ENCODE assay signal across 20 cellular contexts in the genomic region with DNA sequence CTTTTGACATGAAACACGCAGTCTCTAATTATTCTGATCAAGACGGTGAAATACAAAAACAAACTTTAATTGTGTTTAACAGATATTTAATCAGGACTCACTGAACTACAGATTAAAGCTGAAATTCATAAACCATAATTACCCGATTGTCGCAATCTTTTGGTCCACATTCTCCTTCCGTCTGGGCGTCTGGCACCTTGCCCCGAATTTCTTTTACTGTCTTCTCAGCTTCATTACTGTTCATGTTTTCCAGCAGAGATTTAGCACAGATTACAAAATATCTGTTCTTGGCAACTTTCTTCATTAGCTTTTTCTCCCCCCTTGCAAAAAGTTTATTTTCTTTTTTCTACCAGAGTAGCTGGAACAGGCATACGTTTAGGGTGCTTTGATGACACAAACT.
A peak's percentile ranks its signal among the peaks of the same experiment; 100 is the strongest.
DNase-seq lines count a peak whose midpoint lies in the region; ATAC-seq and TF ChIP-seq lines count a peak whose summit lies in the region.
"Had no signal": no experiment of that assay in that cellular context is flagged by ENCODE, and none has a peak within 500 bp of the region (broad histone marks: within the 10 kb centered on the region; RNA-seq: fewer than 3 reads in every experiment).

No MANE protein-coding gene starts in this region.

- DNase-seq in GM23248 (peak; percentile 54), colonic mucosa (peak; percentile 36), lower leg skin (ENCODE audit: low spot score in 2 of 2) (peak; percentile 70 to 95), uterus (peak; percentile 68 to 72), midbrain (lab: John Stamatoyannopoulos, UW) (no peak)
- no peak for DNase-seq in stimulated activated CD4-positive, alpha-beta T cell treated with anti-CD3 and anti-CD28 coated beads, Interleukin-2, amount 100 ng/mL, for 24 hours
- DNase-seq: activated naive CD4-positive, alpha-beta T cell treated with Interleukin-2 at 50 U/mL for 16 hours; activated T-cell treated with anti-CD3 and anti-CD28 coated beads, Interleukin-2, amount 50 U/mL, for 4 hours; cerebellar nuclear complex; effector CD4-positive, alpha-beta T cell; kidney glomerular epithelial cell; mesendoderm; naive thymus-derived CD4-positive, alpha-beta T cell; NCI-H1105; NCI-H2029 treated with DMSO at 0.1 percent for 48 hours; NCI-H345; NCI-H82; SHP77 treated with DMSO at 0.1 percent for 48 hours had no signal

- H3K27ac ChIP-seq in GM23248 (no peak overlapping the region), colonic mucosa (no peak overlapping the region), uterus (peak overlapping the region in 1 of 2 donors; percentile 0)
- H3K27ac ChIP-seq: ovary had no signal

- H3K9ac ChIP-seq in GM23248 (0 out of 2 replicates have a peak overlapping the region, but pooled peaks have one; percentile 2), colonic mucosa (ENCODE audit: low read depth in 2 of 2, low read length in 2 of 2) (no peak overlapping the region)

- H2AFZ ChIP-seq in GM23248, result no peak overlapping the region

- H3K4me1 ChIP-seq in GM23248 (ENCODE audit: insufficient read depth) (peaks cover 12% of the 10 kb centered on the region; the same call in 1 of the 2 replicates), colonic mucosa (no peaks in the 10 kb centered on the region), uterus (no peaks in the 10 kb centered on the region)

- H3K79me2 ChIP-seq in GM23248 (ENCODE audit: insufficient read depth), result 0 out of 2 replicates have a peak, but pooled peaks cover 9% of the 10 kb centered on the region

- peak overlapping the region; percentile 40 for H3K4me2 ChIP-seq in GM23248 (ENCODE audit: unreplicated experiment)

- H3K27me3 ChIP-seq in GM23248 (replicated peaks; ENCODE audit: insufficient read depth), result no peaks in the 10 kb centered on the region
- no peaks in the 10 kb centered on the region for H3K27me3 ChIP-seq in colonic mucosa
- no peaks in the 10 kb centered on the region for H3K27me3 ChIP-seq in uterus
- H3K27me3 ChIP-seq: ovary had no signal

- intact Hi-C loops in colonic mucosa (cut with DNase I), result no loop called here
- intact Hi-C loops in lower leg skin (cut with DNase I; ENCODE audit: low total_unique reads), result no loop called here
- intact Hi-C loops in uterus (cut with DNase I; ENCODE audit: low total_unique reads), result no loop called here

- H3F3A ChIP-seq in GM23248 (ENCODE audit: insufficient read depth), result no peaks in the 10 kb centered on the region

- 29 to 37% methylated on average over 8 of the region's 8 CpGs for WGBS in GM23248 (ENCODE audit: low coverage in 1 of 2, low lambda C conversion rate in 2 of 2, missing lambda C conversion rate in 2 of 2), 2 experiments
- WGBS in lower leg skin, 2 donors, result 64 to 66% methylated on average over 8 of the region's 8 CpGs

- no peak for TF ChIP-seq CTCF in colonic mucosa (IDR thresholded peaks at IDR 0.05)
- no peak for TF ChIP-seq CTCF in lower leg skin (IDR thresholded peaks at IDR 0.05)
- TF ChIP-seq CTCF in uterus (IDR thresholded peaks at IDR 0.05), result no peak

- TF ChIP-seq POLR2A in lower leg skin (IDR thresholded peaks at IDR 0.05) (no peak), uterus (IDR thresholded peaks at IDR 0.05) (no peak)

- ATAC-seq in GM21526 (IDR thresholded peaks at IDR 0.05; ENCODE audit: low FRiP score, unreplicated experiment), result no peak
- ATAC-seq: activated T-cell treated with anti-CD3 and anti-CD28 coated beads, Interleukin-2, amount 50 U/mL, for 4 hours; naive thymus-derived CD4-positive, alpha-beta T cell had no signal

- H3K4me3 ChIP-seq in GM23248 (no peak overlapping the region), colonic mucosa (no peak overlapping the region), lower leg skin (ENCODE audit: low read depth, poor library complexity, severe bottlenecking) (no peak overlapping the region), uterus (no peak overlapping the region)
- H3K4me3 ChIP-seq: ovary had no signal

- H3K36me3 ChIP-seq in GM23248 (ENCODE audit: low read depth) (no peaks in the 10 kb centered on the region), colonic mucosa (no peaks in the 10 kb centered on the region), uterus (no peaks in the 10 kb centered on the region)
- H3K36me3 ChIP-seq: ovary had no signal

- H4K20me1 ChIP-seq in GM23248 (ENCODE audit: insufficient read depth), result no peaks in the 10 kb centered on the region

- H3K9me2 ChIP-seq in GM23248 (ENCODE audit: insufficient read depth), result no peaks in the 10 kb centered on the region

- in situ Hi-C loops in GM23248 (cut with MboI), result no loop called here

- H3K9me3 ChIP-seq in GM23248 (ENCODE audit: low read depth) (no peaks in the 10 kb centered on the region), colonic mucosa (no peaks in the 10 kb centered on the region), uterus (no peaks in the 10 kb centered on the region)
- H3K9me3 ChIP-seq: ovary had no signal

Comparison
In these comparisons a context has a peak if more than half of its experiments do, and no peak if none do; other contexts are left out.
1. DNase-seq: peak in GM23248 (single experiment), colonic mucosa (single experiment), lower leg skin (2 of 2) and uterus (2 of 2); none in stimulated activated CD4-positive, alpha-beta T cell treated with anti-CD3 and anti-CD28 coated beads, Interleukin-2, amount 100 ng/mL, for 24 hours (0 of 2) and midbrain (single experiment).